11 cellular contexts compared by ENCODE assay signal in the genomic region with DNA sequence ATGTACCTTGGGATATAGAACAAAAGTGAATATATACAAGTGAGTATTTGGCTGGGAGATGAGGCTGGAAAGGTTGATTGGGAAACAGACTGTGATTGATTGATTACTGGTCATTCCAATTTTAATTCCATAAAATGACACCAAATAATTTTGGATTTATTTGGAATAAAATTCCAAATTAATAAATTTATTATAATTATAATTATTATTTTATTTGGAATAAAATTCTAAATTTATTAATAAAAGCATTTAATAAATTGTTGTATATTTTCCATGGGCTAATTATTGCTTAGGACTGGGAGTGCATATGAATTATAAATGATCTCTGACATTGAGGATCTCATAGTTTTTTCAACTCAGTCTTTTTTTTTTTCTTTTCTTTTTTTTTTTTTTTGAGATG.
"Had no signal": no experiment of that assay in that cellular context is flagged by ENCODE, and none has a peak within 500 bp of the region (broad histone marks: within the 10 kb centered on the region; RNA-seq: fewer than 3 reads in every experiment).

No MANE protein-coding gene starts in this region.

- FAIRE-seq: H1, HepG2 had no signal

- H3K4me3 ChIP-seq: GM23338, HAP-1 had no signal

- H3K4me3 Mint-ChIP-seq: GM23338, HFFc6, IgD-negative memory B cell had no signal

- H3K36me3 ChIP-seq: HAP-1 had no signal

- H3K9me3 ChIP-seq: HAP-1 had no signal

- ATAC-seq: GM23338, HCT116, HepG2 had no signal

- DNase-seq: H7, HFFc6, KBM-7 had no signal

- H3K9ac ChIP-seq: KMS-11 had no signal

- H3K27ac ChIP-seq: HL-60, KMS-11 had no signal

- H3K36me3 Mint-ChIP-seq: IgD-negative memory B cell had no signal

- H3K4me1 Mint-ChIP-seq: GM23338, IgD-negative memory B cell had no signal

- H3K27ac Mint-ChIP-seq: GM23338, HFFc6, IgD-negative memory B cell had no signal

- H3K9me3 Mint-ChIP-seq: GM23338, HFFc6, IgD-negative memory B cell had no signal

- H3K4me1 ChIP-seq: HAP-1 had no signal
